ENCODE assay signal across 8 cellular contexts in the genomic region with DNA sequence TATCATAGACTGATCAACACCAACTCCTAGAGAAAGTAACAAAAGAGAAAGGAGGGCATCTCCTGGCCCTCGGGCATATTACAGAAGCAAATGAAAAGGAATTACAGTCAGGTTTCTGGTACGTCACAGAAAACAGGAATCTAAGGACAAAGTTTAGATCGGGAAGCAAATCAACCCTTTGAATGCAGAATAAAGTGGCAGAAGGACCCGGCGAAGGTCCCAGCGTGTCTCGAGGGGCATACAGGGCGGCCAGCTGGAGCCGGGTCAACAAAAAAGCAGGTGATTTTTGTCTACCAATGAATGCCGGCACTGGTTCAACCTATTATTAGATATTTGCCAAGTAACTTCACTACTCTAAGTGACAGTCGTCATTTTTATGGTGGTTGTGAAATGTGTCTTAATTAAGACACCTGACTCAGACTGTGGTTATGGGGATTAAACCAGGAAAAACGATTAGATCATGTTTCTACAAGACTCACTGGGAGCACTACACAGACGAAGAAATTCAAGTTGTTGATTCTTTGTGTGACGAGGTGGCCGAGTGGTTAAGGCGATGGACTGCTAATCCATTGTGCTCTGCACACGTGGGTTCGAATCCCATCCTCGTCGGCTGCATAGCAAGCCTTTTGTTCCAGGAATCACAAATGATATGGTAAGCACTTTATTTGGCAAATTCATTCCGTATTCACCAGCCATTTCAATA. TPM values are rescaled to one million over a fixed set of nuclear protein-coding genes. Genes with fewer than 3 reads are reported as not detected.
DNase-seq lines count a peak whose midpoint lies in the region; ATAC-seq and TF ChIP-seq lines count a peak whose summit lies in the region.

No MANE protein-coding gene starts in this region.

- peak overlapping the region in 3 of 5 experiments; percentile 57 to 77 (median 67) for H3K27ac Mint-ChIP-seq in brain

- H3K27me3 Mint-ChIP-seq in brain = peaks cover 99% of the 10 kb centered on the region

- peaks cover 0 to 6% (median 0%) of the 10 kb centered on the region in 5 experiments for H3K9me3 Mint-ChIP-seq in brain

- no peaks in the 10 kb centered on the region for H3K36me3 Mint-ChIP-seq in brain

- H3K4me3 Mint-ChIP-seq in brain = peak overlapping the region; percentile 81 to 89 (median 85)

- peak; percentile 47 for ATAC-seq in GM21367 (IDR thresholded peaks at IDR 0.05; ENCODE audit: unreplicated experiment)

- peaks cover 34% of the 10 kb centered on the region for H3K4me1 Mint-ChIP-seq in brain

- no peak for TF ChIP-seq CTCF in brain (conservative IDR thresholded peaks at IDR 0.05)

- peak; percentile 44 for DNase-seq in DMS153 (lab: John Stamatoyannopoulos, UW)
- DNase-seq in Kasumi-1 (lab: John Stamatoyannopoulos, UW) = peak; percentile 83 to 84
- DNase-seq in RKO (ENCODE audit: low spot score) = peak; percentile 96
- peak; percentile 56 for DNase-seq in left kidney (ENCODE audit: low read depth, low spot score)
- DNase-seq in stimulated activated CD8-positive, alpha-beta memory T cell treated with anti-CD3 and anti-CD28 coated beads, Interleukin-7, amount 100 ng/mL, for 24 hours (ENCODE audit: low read depth) = peak; percentile 53
- no peak for DNase-seq in central memory CD4-positive, alpha-beta T cell

RNA-seq across cellular contexts. Expression of gene ZSCAN9, which starts 12.4 kb away (rescaled TPM):
- polyA plus RNA-seq in brain (ENCODE audit: insufficient read depth, low read depth, low replicate concordance) = 23.9 TPM

RNA-seq across cellular contexts. Expression of gene ZKSCAN4, which starts 39.4 kb away (rescaled TPM):
- 5.3 TPM for polyA plus RNA-seq in brain (ENCODE audit: insufficient read depth, low read depth, low replicate concordance)

RNA-seq across cellular contexts. Expression of gene NKAPL, which starts 46.4 kb away (rescaled TPM):
- polyA plus RNA-seq in brain (ENCODE audit: insufficient read depth, low read depth, low replicate concordance) = 1.1 TPM

RNA-seq across cellular contexts. Expression of gene ZSCAN26, which starts 54.3 kb away (rescaled TPM):
- polyA plus RNA-seq in brain (ENCODE audit: insufficient read depth, low read depth, low replicate concordance) = 10.5 TPM
